Comparison of ENCODE assay signal across 14 cellular contexts in the genomic region with DNA sequence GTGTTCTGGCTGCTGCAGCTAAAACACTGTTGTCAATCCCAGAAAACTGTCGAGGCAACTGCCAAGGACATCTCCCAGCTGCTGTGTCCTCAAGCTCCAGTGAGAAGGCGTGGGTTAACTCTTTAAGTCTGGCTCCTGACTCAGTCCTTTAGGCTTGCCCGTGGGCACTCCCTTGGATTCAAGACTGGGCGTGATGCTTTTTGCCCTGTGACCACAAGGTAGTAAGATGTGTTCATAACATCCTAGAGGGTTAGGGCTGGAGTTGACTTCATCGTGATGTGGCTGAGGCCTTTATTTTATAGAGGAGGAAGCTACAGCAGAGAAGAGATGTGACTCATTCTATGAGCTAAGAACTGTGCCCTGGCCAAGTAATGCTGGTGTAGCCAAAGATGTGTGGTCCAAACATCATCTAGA. TPM values are rescaled to one million over a fixed set of nuclear protein-coding genes. Genes with fewer than 3 reads are reported as not detected.
DNase-seq lines count a peak whose midpoint lies in the region; ATAC-seq, FAIRE-seq and TF ChIP-seq lines count a peak whose summit lies in the region.
"Had no signal": no experiment of that assay in that cellular context is flagged by ENCODE, and none has a peak within 500 bp of the region (broad histone marks: within the 10 kb centered on the region; RNA-seq: fewer than 3 reads in every experiment).

No MANE protein-coding gene starts in this region.

- TF ChIP-seq RAD21 in A549 (conservative IDR thresholded peaks at IDR 0.05 in 1 of 2, IDR thresholded peaks at IDR 0.05 in 1 of 2) = no peak

- ATAC-seq in A549 (peak; percentile 47 to 58; a peak in 5 of 6 replicates), HG03039 (IDR thresholded peaks at IDR 0.05; ENCODE audit: unreplicated experiment) (no peak)
- ATAC-seq: HCT116; stimulated activated naive CD8-positive, alpha-beta T cell treated with anti-CD3 and anti-CD28 coated beads, Interleukin-15, amount 100 ng/mL, for 72 hours had no signal

- no peak overlapping the region for H3K4me3 ChIP-seq in A549
- no peak overlapping the region for H3K4me3 ChIP-seq in bronchial epithelial cell (ENCODE audit: low read depth, low read length)
- H3K4me3 ChIP-seq in Caco-2 (ENCODE audit: low read depth, low read length) = no peak overlapping the region

- H3K4me1 ChIP-seq in A549 (no peaks in the 10 kb centered on the region), Caco-2 (no peaks in the 10 kb centered on the region)

- H3K4me3 Mint-ChIP-seq in activated CD4-positive, alpha-beta memory T cell treated with anti-CD3 and anti-CD28 coated beads for 36 hours = no peak overlapping the region
- no peak overlapping the region for H3K4me3 Mint-ChIP-seq in Caco-2 (ENCODE audit: unreplicated experiment)
- H3K4me3 Mint-ChIP-seq in activated naive CD4-positive, alpha-beta T cell treated with anti-CD3 and anti-CD28 coated beads for 36 hours = no peak overlapping the region
- H3K4me3 Mint-ChIP-seq: B cell; stimulated activated naive CD8-positive, alpha-beta T cell treated with anti-CD3 and anti-CD28 coated beads, Interleukin-15, amount 100 ng/mL, for 72 hours had no signal

- no peaks in the 10 kb centered on the region for H3K4me1 Mint-ChIP-seq in activated CD4-positive, alpha-beta memory T cell treated with anti-CD3 and anti-CD28 coated beads for 36 hours (ENCODE audit: low read depth)
- H3K4me1 Mint-ChIP-seq in Caco-2 (ENCODE audit: low read depth, unreplicated experiment) = no peaks in the 10 kb centered on the region
- no peaks in the 10 kb centered on the region for H3K4me1 Mint-ChIP-seq in activated naive CD4-positive, alpha-beta T cell treated with anti-CD3 and anti-CD28 coated beads for 36 hours (ENCODE audit: low read depth)
- H3K4me1 Mint-ChIP-seq: B cell; stimulated activated naive CD8-positive, alpha-beta T cell treated with anti-CD3 and anti-CD28 coated beads, Interleukin-15, amount 100 ng/mL, for 72 hours had no signal

- H3K27ac Mint-ChIP-seq in activated CD4-positive, alpha-beta memory T cell treated with anti-CD3 and anti-CD28 coated beads for 36 hours = no peak overlapping the region
- no peak overlapping the region for H3K27ac Mint-ChIP-seq in Caco-2 (ENCODE audit: unreplicated experiment)
- no peak overlapping the region for H3K27ac Mint-ChIP-seq in activated naive CD4-positive, alpha-beta T cell treated with anti-CD3 and anti-CD28 coated beads for 36 hours
- H3K27ac Mint-ChIP-seq: B cell; stimulated activated naive CD8-positive, alpha-beta T cell treated with anti-CD3 and anti-CD28 coated beads, Interleukin-15, amount 100 ng/mL, for 72 hours had no signal

- CTCF ChIA-PET in A549 (lab: Yijun Ruan, JAX) (interaction anchor here (1.3 kb wide), 2 partner anchors 17 to 134 kb away, joined by 3 to 4 read pairs; no protein-coding TSS in a partner anchor), Caco-2 (lab: Charles Lee) (no interaction called here)
- CTCF ChIA-PET in activated CD4-positive, alpha-beta memory T cell treated with anti-CD3 and anti-CD28 coated beads for 36 hours (lab: Charles Lee) = no interaction called here
- CTCF ChIA-PET in activated naive CD4-positive, alpha-beta T cell treated with anti-CD3 and anti-CD28 coated beads for 36 hours (lab: Charles Lee) = interaction anchor here (1.4 kb wide), 1 partner anchor 110 kb away, joined by 4 read pairs; no protein-coding TSS in a partner anchor

- no peak overlapping the region for H3K27ac ChIP-seq in A549
- H3K27ac ChIP-seq: VCaP had no signal

- no peak for TF ChIP-seq POLR2A in A549 (IDR thresholded peaks at IDR 0.05; ENCODE audit: low read length)

- no peak overlapping the region for H3K4me2 ChIP-seq in A549

- no peaks in the 10 kb centered on the region for H3K9me3 Mint-ChIP-seq in activated CD4-positive, alpha-beta memory T cell treated with anti-CD3 and anti-CD28 coated beads for 36 hours
- no peaks in the 10 kb centered on the region for H3K9me3 Mint-ChIP-seq in Caco-2 (ENCODE audit: unreplicated experiment)
- no peaks in the 10 kb centered on the region for H3K9me3 Mint-ChIP-seq in activated naive CD4-positive, alpha-beta T cell treated with anti-CD3 and anti-CD28 coated beads for 36 hours
- H3K9me3 Mint-ChIP-seq: stimulated activated naive CD8-positive, alpha-beta T cell treated with anti-CD3 and anti-CD28 coated beads, Interleukin-15, amount 100 ng/mL, for 72 hours had no signal

- H3K9me3 ChIP-seq in A549 (peaks cover 14% of the 10 kb centered on the region), Caco-2 (no peaks in the 10 kb centered on the region)

- TF ChIP-seq CTCF in A549 (IDR thresholded peaks at IDR 0.05) = no peak
- TF ChIP-seq CTCF in bronchial epithelial cell (IDR thresholded peaks at IDR 0.05; ENCODE audit: insufficient read depth, low read length, severe bottlenecking) = no peak
- TF ChIP-seq CTCF in Caco-2 (IDR thresholded peaks at IDR 0.05; ENCODE audit: insufficient read depth in 1 of 2, low read depth in 1 of 2, low read length in 1 of 2, severe bottlenecking in 1 of 2, unreplicated experiment in 1 of 2) = no peak

- TF ChIP-seq EP300 in A549 (IDR thresholded peaks at IDR 0.05) = no peak

- H3K36me3 Mint-ChIP-seq in activated CD4-positive, alpha-beta memory T cell treated with anti-CD3 and anti-CD28 coated beads for 36 hours = no peaks in the 10 kb centered on the region
- H3K36me3 Mint-ChIP-seq in Caco-2 (ENCODE audit: insufficient read depth, unreplicated experiment) = no peaks in the 10 kb centered on the region
- no peaks in the 10 kb centered on the region for H3K36me3 Mint-ChIP-seq in activated naive CD4-positive, alpha-beta T cell treated with anti-CD3 and anti-CD28 coated beads for 36 hours (ENCODE audit: low read depth)

- DNase-seq in A549 (ENCODE audit: low read depth in 1 of 2, low spot score in 1 of 2) (peak in 1 of 2 experiments; percentile 15), HTR-8/SVneo (ENCODE audit: insufficient read length, low spot score) (peak; percentile 56), bronchial epithelial cell (ENCODE audit: low read depth) (peak; percentile 92), kidney tubule cell (ENCODE audit: low spot score) (peak; percentile 73), Caco-2 (no peak)
- DNase-seq in activated CD4-positive, alpha-beta memory T cell treated with anti-CD3 and anti-CD28 coated beads for 36 hours = no peak
- DNase-seq in activated naive CD4-positive, alpha-beta T cell treated with anti-CD3 and anti-CD28 coated beads for 36 hours = no peak
- DNase-seq: stimulated activated CD4-positive, alpha-beta T cell treated with anti-CD3 and anti-CD28 coated beads, Interleukin-1b, Interleukin-23, amount 100 ng/mL, for 48 hours; stimulated activated naive CD8-positive, alpha-beta T cell treated with anti-CD3 and anti-CD28 coated beads, Interleukin-15, amount 100 ng/mL, for 72 hours had no signal

- peaks cover 9% of the 10 kb centered on the region for H3K27me3 Mint-ChIP-seq in activated CD4-positive, alpha-beta memory T cell treated with anti-CD3 and anti-CD28 coated beads for 36 hours
- H3K27me3 Mint-ChIP-seq in Caco-2 (ENCODE audit: insufficient read depth, unreplicated experiment) = no peaks in the 10 kb centered on the region
- peaks cover 7% of the 10 kb centered on the region for H3K27me3 Mint-ChIP-seq in activated naive CD4-positive, alpha-beta T cell treated with anti-CD3 and anti-CD28 coated beads for 36 hours (ENCODE audit: low read depth)

- POLR2A ChIA-PET in A549 (lab: Yijun Ruan, JAX) (no interaction called here), Caco-2 (lab: Charles Lee) (no interaction called here)
- POLR2A ChIA-PET in activated CD4-positive, alpha-beta memory T cell treated with anti-CD3 and anti-CD28 coated beads for 36 hours (lab: Charles Lee) = no interaction called here

- FAIRE-seq in A549 (lab: Jason Lieb, UNC) (no peak), HTR-8/SVneo (lab: Jason Lieb, UNC) (peak; percentile 82), bronchial epithelial cell (lab: Jason Lieb, UNC) (no peak)

- H3K36me3 ChIP-seq in bronchial epithelial cell (ENCODE audit: control insufficient read depth, insufficient read depth, low read length) (no peaks in the 10 kb centered on the region), Caco-2 (ENCODE audit: control insufficient read depth, insufficient read depth, low read length) (no peaks in the 10 kb centered on the region)

- no TSS peak for BruUV-seq in Caco-2 (replicated peaks; lab: Mats Ljungman, UMichigan)

- no peaks in the 10 kb centered on the region for H3K27me3 ChIP-seq in bronchial epithelial cell (ENCODE audit: control insufficient read depth, insufficient read depth, low read length)
- no peaks in the 10 kb centered on the region for H3K27me3 ChIP-seq in Caco-2 (replicated peaks; ENCODE audit: control insufficient read depth, insufficient read depth, low read length)

- 24% methylated on average over 5 of the region's 5 CpGs for WGBS in A549 (ENCODE audit: missing lambda C conversion rate)

- intact Hi-C loops in activated CD4-positive, alpha-beta memory T cell treated with anti-CD3 and anti-CD28 coated beads for 36 hours (cut with micrococcal nuclease) = no loop called here
- intact Hi-C loops in Caco-2 (cut with micrococcal nuclease; ENCODE audit: unreplicated experiment) = no loop called here
- intact Hi-C loops in activated naive CD4-positive, alpha-beta T cell treated with anti-CD3 and anti-CD28 coated beads for 36 hours (cut with micrococcal nuclease) = no loop called here

TF ChIP-seq in A549, 52 proteins besides CTCF, POLR2A, EP300 and RAD21 (continues in another document):
- TF ChIP-seq CHD2 (IDR thresholded peaks at IDR 0.05; ENCODE audit: low read length, partially characterized antibody) = no peak
- no peak for TF ChIP-seq RFX5 (IDR thresholded peaks at IDR 0.05)
- no peak for TF ChIP-seq SMC3 (IDR thresholded peaks at IDR 0.05)
- TF ChIP-seq, protein P1, sequence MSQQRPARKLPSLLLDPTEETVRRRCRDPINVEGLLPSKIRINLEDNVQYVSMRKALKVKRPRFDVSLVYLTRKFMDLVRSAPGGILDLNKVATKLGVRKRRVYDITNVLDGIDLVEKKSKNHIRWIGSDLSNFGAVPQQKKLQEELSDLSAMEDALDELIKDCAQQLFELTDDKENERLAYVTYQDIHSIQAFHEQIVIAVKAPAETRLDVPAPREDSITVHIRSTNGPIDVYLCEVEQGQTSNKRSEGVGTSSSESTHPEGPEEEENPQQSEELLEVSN (IDR thresholded peaks at IDR 0.05; ENCODE audit: borderline replicate concordance, low read depth) = no peak

RNA-seq across cellular contexts. Expression of a gene that starts 50.9 kb away (rescaled TPM):
- polyA plus RNA-seq in A549 (2011; rRNA removed) = 0.21 and 0.49 TPM in 2 replicates
- polyA plus RNA-seq in A549 (2012; cell fraction: cytosol; rRNA removed) = 0.12 TPM in 1 of 2 replicates, not detected in the other
- polyA plus RNA-seq in A549 (2012; cell fraction: nucleus; rRNA removed) = 0.29 and 1.2 TPM in 2 replicates
- 0.17 TPM in 1 of 3 replicates, not detected in the others for polyA plus RNA-seq in A549 (2017; fragmentation: RNase III; extraction: RNeasy Plus Mini Kit Qiagen cat#74134 plus additional on column Dnase treatment)
- 0.39 TPM in 1 of 2 replicates, not detected in the other for polyA minus RNA-seq in A549 (2011; rRNA and poly(A)+ RNA removed)
- total RNA-seq in bronchial epithelial cell = not detected in 2 replicates
- total RNA-seq in activated CD4-positive, alpha-beta memory T cell treated with anti-CD3 and anti-CD28 coated beads for 36 hours = under 1 TPM in 1 of 2 experiments, not detected in 1; 0.33 TPM
- 0.43 TPM in 1 of 2 replicates, not detected in the other for total RNA-seq in Caco-2 (2022)
- not detected for total RNA-seq in activated naive CD4-positive, alpha-beta T cell treated with anti-CD3 and anti-CD28 coated beads for 36 hours
- total RNA-seq: dermis microvascular lymphatic vessel endothelial cell had no signal

Comparison
In these comparisons a context has a peak if more than half of its experiments do, and no peak if none do; other contexts are left out.
1. DNase-seq: peak in HTR-8/SVneo (single experiment), bronchial epithelial cell (single experiment) and kidney tubule cell (single experiment); none in activated CD4-positive, alpha-beta memory T cell treated with anti-CD3 and anti-CD28 coated beads for 36 hours (single experiment), Caco-2 (0 of 2) and activated naive CD4-positive, alpha-beta T cell treated with anti-CD3 and anti-CD28 coated beads for 36 hours (single experiment).
2. CTCF ChIA-PET loops: an anchor here in A549 (1.3 kb wide) and activated naive CD4-positive, alpha-beta T cell treated with anti-CD3 and anti-CD28 coated beads for 36 hours (1.4 kb wide); none called in activated CD4-positive, alpha-beta memory T cell treated with anti-CD3 and anti-CD28 coated beads for 36 hours and Caco-2.